13 cellular contexts compared by ENCODE assay signal in genomic region chr20:62258499-62259293, GRCh38. TPM values are rescaled to one million over a fixed set of nuclear protein-coding genes. Genes with fewer than 3 reads are reported as not detected.
DNase-seq lines count a peak whose midpoint lies in the region; ATAC-seq and TF ChIP-seq lines count a peak whose summit lies in the region.
"Had no signal": no experiment of that assay in that cellular context is flagged by ENCODE, and none has a peak within 500 bp of the region (broad histone marks: within the 10 kb centered on the region; RNA-seq: fewer than 3 reads in every experiment).

No MANE protein-coding gene starts in this region.

- CTCF ChIA-PET in AG04450 (lab: Charles Lee): interaction anchor here (0.9 kb wide), 1 partner anchor 12 kb away, joined by 3 read pairs; no protein-coding TSS in a partner anchor

- intact Hi-C loops in dendritic cell treated with granulocyte-macrophage colony-stimulating factor and Interleukin-4, amounts not matched to agents 40 ng/mL and 50 ng/mL, for 4 days (cut with micrococcal nuclease): no loop called here

- peaks cover 96% of the 10 kb centered on the region for H3K36me3 Mint-ChIP-seq in dendritic cell treated with granulocyte-macrophage colony-stimulating factor and Interleukin-4, amounts not matched to agents 40 ng/mL and 50 ng/mL, for 4 days (ENCODE audit: low read depth)

- H3K9me3 Mint-ChIP-seq in dendritic cell treated with granulocyte-macrophage colony-stimulating factor and Interleukin-4, amounts not matched to agents 40 ng/mL and 50 ng/mL, for 4 days: no peaks in the 10 kb centered on the region
- H3K9me3 Mint-ChIP-seq: naive B cell had no signal

- POLR2A ChIA-PET in AG04450 (lab: Yijun Ruan, JAX): no interaction called here

- H3K4me1 Mint-ChIP-seq in dendritic cell treated with granulocyte-macrophage colony-stimulating factor and Interleukin-4, amounts not matched to agents 40 ng/mL and 50 ng/mL, for 4 days (ENCODE audit: low read depth): peaks cover 4% of the 10 kb centered on the region

- peaks cover 60% of the 10 kb centered on the region for H3K36me3 ChIP-seq in mesodermal cell (ENCODE audit: control insufficient read depth, insufficient read depth, low read length)

- H3K4me3 ChIP-seq in AG04450 (ENCODE audit: low read depth, low read length) (no peak overlapping the region), mesodermal cell (ENCODE audit: extremely low read depth, insufficient read depth, low read length, poor library complexity, severe bottlenecking) (no peak overlapping the region)
- H3K4me3 ChIP-seq: suprapubic skin had no signal

- DNase-seq in AG04450 (ENCODE audit: low read depth, low spot score) (peak; percentile 41), LHCN-M2 (ENCODE audit: low read depth) (peak; percentile 50), COLO668 (lab: John Stamatoyannopoulos, UW; ENCODE audit: unreplicated experiment) (no peak), GF-D8 (lab: John Stamatoyannopoulos, UW) (no peak), D341Med (ENCODE audit: low spot score) (no peak)
- DNase-seq: naive B cell; NCI-H1417 treated with DMSO at 0.1 percent for 48 hours; stimulated activated CD4-positive, alpha-beta T cell treated with anti-CD3 and anti-CD28 coated beads, Interleukin-4, amount 100 ng/mL, for 4 hours; T1000 had no signal

- H3K9me3 ChIP-seq in AG04450 (ENCODE audit: control insufficient read depth, insufficient read depth, low read length) (no peaks in the 10 kb centered on the region; the same call in 1 of the 2 replicates), mesodermal cell (ENCODE audit: control insufficient read depth, low read length) (no peaks in the 10 kb centered on the region)
- H3K9me3 ChIP-seq: suprapubic skin had no signal

- no peak for TF ChIP-seq CTCF in AG04450 (IDR thresholded peaks at IDR 0.05; ENCODE audit: low read depth, low read length)

- no peaks in the 10 kb centered on the region for H3K27me3 ChIP-seq in AG04450 (ENCODE audit: control insufficient read depth, insufficient read depth, low read length)
- H3K27me3 ChIP-seq: suprapubic skin had no signal

- H3K27me3 Mint-ChIP-seq in dendritic cell treated with granulocyte-macrophage colony-stimulating factor and Interleukin-4, amounts not matched to agents 40 ng/mL and 50 ng/mL, for 4 days: no peaks in the 10 kb centered on the region
- H3K27me3 Mint-ChIP-seq: naive B cell had no signal

- ATAC-seq in HG03521 (IDR thresholded peaks at IDR 0.05; ENCODE audit: unreplicated experiment): no peak

- no peak overlapping the region for H3K4me3 Mint-ChIP-seq in dendritic cell treated with granulocyte-macrophage colony-stimulating factor and Interleukin-4, amounts not matched to agents 40 ng/mL and 50 ng/mL, for 4 days

- H3K4me1 ChIP-seq in mesodermal cell (ENCODE audit: control insufficient read depth, insufficient read depth, low read length, poor library complexity, severe bottlenecking): peaks cover 13% of the 10 kb centered on the region

- H3K27ac ChIP-seq in AG04450 (ENCODE audit: low read depth, low read length): peak overlapping the region; percentile 57
- peak overlapping the region; percentile 29 for H3K27ac ChIP-seq in mesodermal cell (ENCODE audit: low read depth, low read length, severe bottlenecking)
- H3K27ac ChIP-seq: suprapubic skin had no signal

- WGBS in mesodermal cell (ENCODE audit: insufficient coverage in 2 of 2), 2 experiments: 91 to 94% methylated on average over 11 to 19 of the region's 20 CpGs

- peak overlapping the region; percentile 25 for H3K27ac Mint-ChIP-seq in dendritic cell treated with granulocyte-macrophage colony-stimulating factor and Interleukin-4, amounts not matched to agents 40 ng/mL and 50 ng/mL, for 4 days

RNA-seq across cellular contexts. Expression of gene OSBPL2, which starts 20.4 kb away (rescaled TPM):
- polyA plus RNA-seq in AG04450 (2011; rRNA removed): 18.0 and 18.5 TPM in 2 replicates
- 24.2 and 26.2 TPM in 2 replicates for polyA minus RNA-seq in AG04450 (2011; rRNA and poly(A)+ RNA removed)
- total RNA-seq in LHCN-M2 (2014; rRNA removed): 11.3 and 12.7 TPM in 2 replicates
- polyA plus RNA-seq in LHCN-M2 (2012): 10.4 TPM
- polyA plus RNA-seq in mesodermal cell (2013, experiment 1 of 2): 24.5 TPM
- polyA plus RNA-seq in mesodermal cell (2013, experiment 2 of 2): 24.1 TPM

RNA-seq across cellular contexts. Expression of gene HRH3, which starts 38.6 kb away (rescaled TPM):
- not detected in 2 replicates for polyA plus RNA-seq in AG04450 (2011; rRNA removed)
- not detected in 2 replicates for polyA minus RNA-seq in AG04450 (2011; rRNA and poly(A)+ RNA removed)
- total RNA-seq in LHCN-M2 (2014; rRNA removed): not detected in 2 replicates
- polyA plus RNA-seq in LHCN-M2 (2012): not detected
- polyA plus RNA-seq in mesodermal cell (2013, experiment 1 of 2): not detected
- polyA plus RNA-seq in mesodermal cell (2013, experiment 2 of 2): not detected
- total RNA-seq: suprapubic skin had no signal

RNA-seq across cellular contexts. Expression of gene ADRM1, which starts 44.1 kb away (rescaled TPM):
- polyA plus RNA-seq in AG04450 (2011; rRNA removed): 58.5 and 80.7 TPM in 2 replicates
- 35.2 and 42.5 TPM in 2 replicates for polyA minus RNA-seq in AG04450 (2011; rRNA and poly(A)+ RNA removed)
- total RNA-seq in LHCN-M2 (2014; rRNA removed): 204 and 234 TPM in 2 replicates
- 159 TPM for polyA plus RNA-seq in LHCN-M2 (2012)
- polyA plus RNA-seq in mesodermal cell (2013, experiment 1 of 2): 113 TPM
- 91.3 TPM for polyA plus RNA-seq in mesodermal cell (2013, experiment 2 of 2)

Comparison
In these comparisons a context has a peak if more than half of its experiments do, and no peak if none do; other contexts are left out.
1. DNase-seq: peak in AG04450 (single experiment) and LHCN-M2 (single experiment); none in COLO668 (single experiment), GF-D8 (single experiment) and D341Med (single experiment).